27 cellular contexts compared by ENCODE assay signal in genomic region chr5:151121095-151121494, GRCh38. TPM values are rescaled to one million over a fixed set of nuclear protein-coding genes. Genes with fewer than 3 reads are reported as not detected.
A peak's percentile ranks its signal among the peaks of the same experiment; 100 is the strongest.
DNase-seq lines count a peak whose midpoint lies in the region; ATAC-seq and TF ChIP-seq lines count a peak whose summit lies in the region.
"Had no signal": no experiment of that assay in that cellular context is flagged by ENCODE, and none has a peak within 500 bp of the region (broad histone marks: within the 10 kb centered on the region; RNA-seq: fewer than 3 reads in every experiment).

No MANE protein-coding gene starts in this region.

- H3K4me3 ChIP-seq in prostate gland, result no peak overlapping the region
- H3K4me3 ChIP-seq: breast epithelium, colonic mucosa, skin epidermis had no signal

- peaks cover 0 to 12% of the 10 kb centered on the region in 2 donors for H3K36me3 ChIP-seq in prostate gland
- H3K36me3 ChIP-seq: breast epithelium, colonic mucosa had no signal

- H3K4me1 ChIP-seq in prostate gland (replicated peaks), result no peaks in the 10 kb centered on the region
- H3K4me1 ChIP-seq: Caco-2, colonic mucosa had no signal

- intact Hi-C loops in activated B cell treated with CpG ODN at 0.5 μM for 24 hours (cut with micrococcal nuclease) (no loop called here), prostate gland (cut with DNase I) (no loop called here)

- H3K27me3 Mint-ChIP-seq in activated naive CD4-positive, alpha-beta T cell treated with anti-CD3 and anti-CD28 coated beads, Interleukin-2, amount 50 U/mL, for 24 hours, result no peaks in the 10 kb centered on the region
- no peaks in the 10 kb centered on the region for H3K27me3 Mint-ChIP-seq in activated B cell treated with CpG ODN at 0.5 μM for 24 hours
- no peaks in the 10 kb centered on the region for H3K27me3 Mint-ChIP-seq in memory B cell
- no peaks in the 10 kb centered on the region for H3K27me3 Mint-ChIP-seq in stimulated activated naive B cell treated with anti-CD40 and anti-IgM and Interleukin-4, amounts not matched to agents 10 μg/mL and 1 μg/mL and 100 μg/mL, for 72 hours

- POLR2A ChIA-PET in activated B cell treated with CpG ODN at 0.5 μM for 24 hours (lab: Charles Lee), result interaction anchor here (1.2 kb wide), 1 partner anchor 34 kb away, joined by 3 read pairs; no protein-coding TSS in a partner anchor

- 93% methylated on average over 2 of the region's 2 CpGs for WGBS in prostate gland

- DNase-seq in activated naive CD4-positive, alpha-beta T cell treated with anti-CD3 and anti-CD28 coated beads, Interleukin-2, amount 50 U/mL, for 72 hours (ENCODE audit: low spot score in 2 of 2), result no peak
- no peak for DNase-seq in activated B cell treated with CpG ODN at 0.5 μM for 24 hours
- DNase-seq in memory B cell (ENCODE audit: low spot score in 2 of 2), result no peak
- no peak for DNase-seq in stimulated activated naive B cell treated with anti-CD40 and anti-IgM and Interleukin-4, amounts not matched to agents 10 μg/mL and 1 μg/mL and 100 μg/mL, for 72 hours
- DNase-seq in NCI-H187 treated with DMSO at 0.1 percent for 48 hours (lab: John Stamatoyannopoulos, UW), result no peak
- no peak for DNase-seq in prostate gland (ENCODE audit: low spot score)
- DNase-seq: ACHN; activated effector memory CD4-positive, alpha-beta T cell treated with Interleukin-2 at 50 U/mL for 16 hours; Caco-2; colonic mucosa; effector memory CD4-positive, alpha-beta T cell; foreskin fibroblast; MM.1S; NCI-H1417; NCI-H2081; NCI-H2227 treated with DMSO at 0.1 percent for 48 hours; NCI-H526 treated with DMSO at 0.1 percent for 48 hours; SHP77 treated with DMSO at 0.1 percent for 48 hours; stimulated activated CD8-positive, alpha-beta memory T cell treated with anti-CD3 and anti-CD28 coated beads, Interleukin-4, amount 100 ng/mL, for 48 hours; T-helper 9 cell had no signal

- no peaks in the 10 kb centered on the region for H3K9me3 Mint-ChIP-seq in activated naive CD4-positive, alpha-beta T cell treated with anti-CD3 and anti-CD28 coated beads, Interleukin-2, amount 50 U/mL, for 24 hours
- H3K9me3 Mint-ChIP-seq in activated naive CD4-positive, alpha-beta T cell treated with anti-CD3 and anti-CD28 coated beads, Interleukin-2, amount 50 U/mL, for 72 hours, result no peaks in the 10 kb centered on the region
- H3K9me3 Mint-ChIP-seq in activated B cell treated with CpG ODN at 0.5 μM for 24 hours, result no peaks in the 10 kb centered on the region
- H3K9me3 Mint-ChIP-seq in memory B cell, result no peaks in the 10 kb centered on the region
- no peaks in the 10 kb centered on the region for H3K9me3 Mint-ChIP-seq in stimulated activated naive B cell treated with anti-CD40 and anti-IgM and Interleukin-4, amounts not matched to agents 10 μg/mL and 1 μg/mL and 100 μg/mL, for 72 hours

- no peak overlapping the region for H3K27ac ChIP-seq in prostate gland
- H3K27ac ChIP-seq: colonic mucosa, KMS-11, skin epidermis had no signal

- H3K4me3 Mint-ChIP-seq in activated naive CD4-positive, alpha-beta T cell treated with anti-CD3 and anti-CD28 coated beads, Interleukin-2, amount 50 U/mL, for 24 hours, result no peak overlapping the region
- H3K4me3 Mint-ChIP-seq in activated B cell treated with CpG ODN at 0.5 μM for 24 hours (no peak overlapping the region), memory B cell (no peak overlapping the region)
- H3K4me3 Mint-ChIP-seq in stimulated activated naive B cell treated with anti-CD40 and anti-IgM and Interleukin-4, amounts not matched to agents 10 μg/mL and 1 μg/mL and 100 μg/mL, for 72 hours, result no peak overlapping the region

- peaks cover 26% of the 10 kb centered on the region for H3K4me1 Mint-ChIP-seq in activated naive CD4-positive, alpha-beta T cell treated with anti-CD3 and anti-CD28 coated beads, Interleukin-2, amount 50 U/mL, for 24 hours
- H3K4me1 Mint-ChIP-seq in activated B cell treated with CpG ODN at 0.5 μM for 24 hours, result peaks cover 43% of the 10 kb centered on the region
- H3K4me1 Mint-ChIP-seq in memory B cell, result peaks cover 13% of the 10 kb centered on the region
- peaks cover 48 to 77% of the 10 kb centered on the region in 2 donors for H3K4me1 Mint-ChIP-seq in stimulated activated naive B cell treated with anti-CD40 and anti-IgM and Interleukin-4, amounts not matched to agents 10 μg/mL and 1 μg/mL and 100 μg/mL, for 72 hours

- no peak for TF ChIP-seq CTCF in activated B cell treated with CpG ODN at 0.5 μM for 24 hours (IDR thresholded peaks at IDR 0.05)
- no peak for TF ChIP-seq CTCF in prostate gland (IDR thresholded peaks at IDR 0.05)

- ATAC-seq in activated naive CD4-positive, alpha-beta T cell treated with anti-CD3 and anti-CD28 coated beads, Interleukin-2, amount 50 U/mL, for 72 hours, result no peak
- ATAC-seq in activated B cell treated with CpG ODN at 0.5 μM for 24 hours (ENCODE audit: low read depth) (no peak), memory B cell (ENCODE audit: low read depth) (no peak), GM19035 (IDR thresholded peaks at IDR 0.05; ENCODE audit: unreplicated experiment) (no peak)
- ATAC-seq in stimulated activated naive B cell treated with anti-CD40 and anti-IgM and Interleukin-4, amounts not matched to agents 10 μg/mL and 1 μg/mL and 100 μg/mL, for 72 hours (replicated peaks), result no peak
- ATAC-seq: left cardiac atrium, Panc1 had no signal

- H3K27ac Mint-ChIP-seq in activated naive CD4-positive, alpha-beta T cell treated with anti-CD3 and anti-CD28 coated beads, Interleukin-2, amount 50 U/mL, for 24 hours, result peak overlapping the region; percentile 82
- H3K27ac Mint-ChIP-seq in activated naive CD4-positive, alpha-beta T cell treated with anti-CD3 and anti-CD28 coated beads, Interleukin-2, amount 50 U/mL, for 72 hours, result peak overlapping the region in 1 of 2 donors; percentile 2
- H3K27ac Mint-ChIP-seq in activated B cell treated with CpG ODN at 0.5 μM for 24 hours (peak overlapping the region; percentile 43), memory B cell (peak overlapping the region; percentile 87)
- H3K27ac Mint-ChIP-seq in stimulated activated naive B cell treated with anti-CD40 and anti-IgM and Interleukin-4, amounts not matched to agents 10 μg/mL and 1 μg/mL and 100 μg/mL, for 72 hours, result peak overlapping the region; percentile 83

- CTCF ChIA-PET in activated B cell treated with CpG ODN at 0.5 μM for 24 hours (lab: Charles Lee), result interaction anchor here (1.5 to 10.8 kb wide), 3 partner anchors 45 to 195 kb away, joined by 4 to 309 read pairs (median 73); no protein-coding TSS in a partner anchor

- H3K9me3 ChIP-seq in prostate gland, result no peaks in the 10 kb centered on the region
- H3K9me3 ChIP-seq: breast epithelium, Caco-2, colonic mucosa had no signal

- H3K27me3 ChIP-seq in prostate gland (replicated peaks; ENCODE audit: insufficient read depth), result no peaks in the 10 kb centered on the region
- H3K27me3 ChIP-seq: breast epithelium, colonic mucosa had no signal

- no peak for TF ChIP-seq POLR2A in prostate gland (IDR thresholded peaks at IDR 0.05)

- H3K36me3 Mint-ChIP-seq in activated naive CD4-positive, alpha-beta T cell treated with anti-CD3 and anti-CD28 coated beads, Interleukin-2, amount 50 U/mL, for 24 hours, result peaks cover 8% of the 10 kb centered on the region
- H3K36me3 Mint-ChIP-seq in activated naive CD4-positive, alpha-beta T cell treated with anti-CD3 and anti-CD28 coated beads, Interleukin-2, amount 50 U/mL, for 72 hours, result peaks cover 10 to 20% of the 10 kb centered on the region in 2 donors
- peaks cover 85% of the 10 kb centered on the region for H3K36me3 Mint-ChIP-seq in activated B cell treated with CpG ODN at 0.5 μM for 24 hours (ENCODE audit: low read depth)
- H3K36me3 Mint-ChIP-seq in memory B cell, result peaks cover 42% of the 10 kb centered on the region
- H3K36me3 Mint-ChIP-seq in stimulated activated naive B cell treated with anti-CD40 and anti-IgM and Interleukin-4, amounts not matched to agents 10 μg/mL and 1 μg/mL and 100 μg/mL, for 72 hours, result peaks cover 74 to 84% of the 10 kb centered on the region in 2 donors

RNA-seq across cellular contexts. Expression of gene ANXA6, which starts 36.5 kb away (rescaled TPM):
- total RNA-seq in activated naive CD4-positive, alpha-beta T cell treated with anti-CD3 and anti-CD28 coated beads, Interleukin-2, amount 50 U/mL, for 72 hours, result 100 to 1,000 TPM; 282 to 356 TPM
- total RNA-seq in activated B cell treated with CpG ODN at 0.5 μM for 24 hours, result 367 and 379 TPM in 2 replicates
- 100 to 1,000 TPM in 1 of 2 donors, 10 to 100 TPM in 1; 85.7 to 184 TPM for total RNA-seq in prostate gland

RNA-seq across cellular contexts. Expression of gene TNIP1, which starts 40.3 kb away (rescaled TPM):
- total RNA-seq in activated naive CD4-positive, alpha-beta T cell treated with anti-CD3 and anti-CD28 coated beads, Interleukin-2, amount 50 U/mL, for 72 hours, result 100 to 1,000 TPM; 221 to 276 TPM
- total RNA-seq in activated B cell treated with CpG ODN at 0.5 μM for 24 hours (506 and 512 TPM in 2 replicates), prostate gland (10 to 100 TPM; 61.9 to 81.6 TPM)
